Comparison of ENCODE assay signal across 8 cellular contexts in genomic region chr20:1830240-1830639, GRCh38.
A peak's percentile ranks its signal among the peaks of the same experiment; 100 is the strongest.
DNase-seq lines count a peak whose midpoint lies in the region; ATAC-seq and TF ChIP-seq lines count a peak whose summit lies in the region.

No MANE protein-coding gene starts in this region.

- no peak overlapping the region for H3K4me3 Mint-ChIP-seq in T-helper 2 cell treated with Interferon-gamma antibody and Interleukin-4, amounts not matched to agents 5 μg/mL and 100 μg/mL, for 36 hours

- no peaks in the 10 kb centered on the region for H3K9me3 Mint-ChIP-seq in T-helper 2 cell treated with Interferon-gamma antibody and Interleukin-4, amounts not matched to agents 5 μg/mL and 100 μg/mL, for 36 hours

- H3K36me3 Mint-ChIP-seq in T-helper 2 cell treated with Interferon-gamma antibody and Interleukin-4, amounts not matched to agents 5 μg/mL and 100 μg/mL, for 36 hours (ENCODE audit: low read depth): no peaks in the 10 kb centered on the region

- TF ChIP-seq RAD21 in SK-N-SH (IDR thresholded peaks at IDR 0.05; ENCODE audit: low read length): no peak

- H3K4me3 ChIP-seq in SK-N-SH (ENCODE audit: low read depth in 2 of 2, low read length in 1 of 2): no peak overlapping the region

- no peaks in the 10 kb centered on the region for H3K36me3 ChIP-seq in SK-N-SH (replicated peaks in 1 of 2; ENCODE audit: control insufficient read depth in 1 of 2, insufficient read depth in 2 of 2, low read length in 1 of 2)

- H3K27me3 Mint-ChIP-seq in T-helper 2 cell treated with Interferon-gamma antibody and Interleukin-4, amounts not matched to agents 5 μg/mL and 100 μg/mL, for 36 hours (ENCODE audit: low read depth): no peaks in the 10 kb centered on the region

- no peak overlapping the region for H3K27ac Mint-ChIP-seq in T-helper 2 cell treated with Interferon-gamma antibody and Interleukin-4, amounts not matched to agents 5 μg/mL and 100 μg/mL, for 36 hours

- H3K9me3 ChIP-seq in SK-N-SH: no peaks in the 10 kb centered on the region

- peaks cover 8% of the 10 kb centered on the region for H3F3A ChIP-seq in SK-N-SH (replicated peaks; ENCODE audit: insufficient read depth)

- no peaks in the 10 kb centered on the region for H3K27me3 ChIP-seq in SK-N-SH (ENCODE audit: insufficient read depth)

- no peaks in the 10 kb centered on the region for H4K20me1 ChIP-seq in SK-N-SH (ENCODE audit: insufficient read depth)

- H3K4me1 Mint-ChIP-seq in T-helper 2 cell treated with Interferon-gamma antibody and Interleukin-4, amounts not matched to agents 5 μg/mL and 100 μg/mL, for 36 hours (ENCODE audit: low read depth): no peaks in the 10 kb centered on the region

- no peaks in the 10 kb centered on the region for H3K9me2 ChIP-seq in SK-N-SH

- DNase-seq in EH (ENCODE audit: low read depth): peak; percentile 97
- peak; percentile 61 for DNase-seq in SK-N-SH
- DNase-seq in globus pallidus (ENCODE audit: low spot score): peak; percentile 78
- DNase-seq in pons (ENCODE audit: low spot score): peak; percentile 69
- DNase-seq in cerebellar cortex (ENCODE audit: low spot score): no peak
- no peak for DNase-seq in NCI-H748 (lab: John Stamatoyannopoulos, UW; ENCODE audit: unreplicated experiment)
- no peak for DNase-seq in T-helper 2 cell treated with Interferon-gamma antibody and Interleukin-4, amounts not matched to agents 5 μg/mL and 100 μg/mL, for 36 hours (ENCODE audit: low spot score)

- ATAC-seq in HG02623 (IDR thresholded peaks at IDR 0.05; ENCODE audit: unreplicated experiment): no peak

- CTCF ChIA-PET in SK-N-SH (lab: Yijun Ruan, JAX): interaction anchor here (0.9 to 2.2 kb wide), 2 partner anchors 8 to 28 kb away, joined by 3 to 7 read pairs; no protein-coding TSS in a partner anchor

- no peaks in the 10 kb centered on the region for H3K79me2 ChIP-seq in SK-N-SH (ENCODE audit: insufficient read depth)

- 0% methylated on average over 7 of the region's 7 CpGs for WGBS in SK-N-SH (ENCODE audit: low lambda C conversion rate)

- TF ChIP-seq CTCF in SK-N-SH (IDR thresholded peaks at IDR 0.05): no peak

- POLR2A ChIA-PET in SK-N-SH (lab: Yijun Ruan, JAX): interaction anchor here (1.2 kb wide), 1 partner anchor 13 kb away, joined by 3 read pairs; no protein-coding TSS in a partner anchor

- H3K4me1 ChIP-seq in SK-N-SH (ENCODE audit: control insufficient read depth in 1 of 2, insufficient read depth in 2 of 2, low read depth in 1 of 2, low read length in 1 of 2): peaks cover 8 to 12% of the 10 kb centered on the region in 2 experiments; a peak in 2 of 4 replicates

- no peak overlapping the region for H3K9ac ChIP-seq in SK-N-SH

- H3K27ac ChIP-seq in SK-N-SH (ENCODE audit: low read depth in 2 of 2, low read length in 1 of 2): peak overlapping the region in 1 of 2 experiments; percentile 18; a peak in 1 of 4 replicates

- no peak overlapping the region for H2AFZ ChIP-seq in SK-N-SH (ENCODE audit: low read depth)

- TF ChIP-seq EP300 in SK-N-SH (IDR thresholded peaks at IDR 0.05; ENCODE audit: borderline replicate concordance in 1 of 2, low read depth in 1 of 2, low read length in 1 of 2): peak; percentile 8 to 74; a peak in 1 of 4 replicates

- H3K4me2 ChIP-seq in SK-N-SH: no peak overlapping the region; the same call in 1 of the 2 replicates

TF ChIP-seq in SK-N-SH, 30 proteins besides CTCF, POLR2A, EP300 and RAD21:
- TF ChIP-seq USF2 (IDR thresholded peaks at IDR 0.05; ENCODE audit: borderline replicate concordance, low read depth, low read length): no peak
- no peak for TF ChIP-seq YY1 (IDR thresholded peaks at IDR 0.05; ENCODE audit: low read depth)
- TF ChIP-seq SMC3 (IDR thresholded peaks at IDR 0.05; ENCODE audit: low read depth, low read length): no peak
- no peak for TF ChIP-seq FOXM1 (IDR thresholded peaks at IDR 0.05; ENCODE audit: low read depth)
- TF ChIP-seq TEAD4 (IDR thresholded peaks at IDR 0.05; ENCODE audit: borderline replicate concordance, insufficient read depth): peak; percentile 41; the same call in 1 of the 2 replicates
- peak; percentile 68 for TF ChIP-seq JUND (IDR thresholded peaks at IDR 0.05)
- TF ChIP-seq NFIC (IDR thresholded peaks at IDR 0.05; ENCODE audit: borderline replicate concordance): peak; percentile 81
- no peak for TF ChIP-seq GABPA (IDR thresholded peaks at IDR 0.05; ENCODE audit: low read depth)
- peak; percentile 48; the same call in 1 of the 2 replicates for TF ChIP-seq RXRA (IDR thresholded peaks at IDR 0.05; ENCODE audit: borderline replicate concordance, low read depth)
- TF ChIP-seq TAF1 (IDR thresholded peaks at IDR 0.05; ENCODE audit: borderline replicate concordance, low read depth, low read length): no peak
- TF ChIP-seq FOSL2 (IDR thresholded peaks at IDR 0.05; ENCODE audit: borderline replicate concordance, low read depth): peak; percentile 81
- TF ChIP-seq MXI1 (IDR thresholded peaks at IDR 0.05; ENCODE audit: low read depth, low read length): no peak
- TF ChIP-seq RCOR1 (IDR thresholded peaks at IDR 0.05; ENCODE audit: low read length): no peak
- TF ChIP-seq PBX3 (IDR thresholded peaks at IDR 0.05): peak; percentile 76
- TF ChIP-seq TCF12 (IDR thresholded peaks at IDR 0.05): peak; percentile 85
- TF ChIP-seq FOXJ3 (CRISPR knock-in tag; IDR thresholded peaks at IDR 0.05): no peak
- TF ChIP-seq POLR2AphosphoS5 (IDR thresholded peaks at IDR 0.05; ENCODE audit: low read depth, low read length): no peak; the same call in 1 of the 2 replicates
- TF ChIP-seq SIN3A (IDR thresholded peaks at IDR 0.05; ENCODE audit: borderline replicate concordance, low read depth, low read length): peak; percentile 48; the same call in 1 of the 2 replicates
- TF ChIP-seq MAX (IDR thresholded peaks at IDR 0.05; ENCODE audit: low read depth): peak; percentile 72
- TF ChIP-seq ZBTB33 (IDR thresholded peaks at IDR 0.05; ENCODE audit: borderline replicate concordance, low read depth): 0 out of 2 replicates have a peak, but pooled peaks have one; percentile 21
- TF ChIP-seq CHD2 (IDR thresholded peaks at IDR 0.05; ENCODE audit: low read length, partially characterized antibody): peak; percentile 50
- TF ChIP-seq NRF1 (IDR thresholded peaks at IDR 0.05; ENCODE audit: low read depth, low read length): no peak
- no peak for TF ChIP-seq ELF1 (IDR thresholded peaks at IDR 0.05)
TF ChIP-seq in SK-N-SH: peak in this region for 11.

Comparison
In these comparisons a context has a peak if more than half of its experiments do, and no peak if none do; other contexts are left out.
1. DNase-seq: peak in EH (single experiment), SK-N-SH (single experiment), globus pallidus (single experiment) and pons (single experiment); none in cerebellar cortex (single experiment), NCI-H748 (single experiment) and T-helper 2 cell treated with Interferon-gamma antibody and Interleukin-4, amounts not matched to agents 5 μg/mL and 100 μg/mL, for 36 hours (single experiment).